In genomic region chr15:90749754-90750153, GRCh38 we compare ENCODE assay signal across 18 cellular contexts. TPM values are rescaled to one million over a fixed set of nuclear protein-coding genes. Genes with fewer than 3 reads are reported as not detected.
DNase-seq lines count a peak whose midpoint lies in the region; ATAC-seq lines count a peak whose summit lies in the region.
"Had no signal": no experiment of that assay in that cellular context is flagged by ENCODE, and none has a peak within 500 bp of the region (broad histone marks: within the 10 kb centered on the region; RNA-seq: fewer than 3 reads in every experiment).

No MANE protein-coding gene starts in this region.

- H3K79me2 ChIP-seq in GM23248 (ENCODE audit: insufficient read depth) = no peaks in the 10 kb centered on the region

- ATAC-seq in activated CD4-positive, alpha-beta T cell treated with anti-CD3 and anti-CD28 coated beads for 36 hours = peak; percentile 84
- ATAC-seq in GM19455 (IDR thresholded peaks at IDR 0.05; ENCODE audit: unreplicated experiment) (peak; percentile 60), memory B cell (ENCODE audit: low read depth) (peak; percentile 77), HG03045 (IDR thresholded peaks at IDR 0.05; ENCODE audit: unreplicated experiment) (no peak), GM18909 (IDR thresholded peaks at IDR 0.05; ENCODE audit: poor library complexity, unreplicated experiment) (no peak)
- ATAC-seq: A549 had no signal

- H3K4me1 ChIP-seq in GM23248 (ENCODE audit: insufficient read depth) = no peaks in the 10 kb centered on the region
- H3K4me1 ChIP-seq: A549, thyroid gland had no signal

- no peak overlapping the region for H3K4me2 ChIP-seq in GM23248 (ENCODE audit: unreplicated experiment)
- H3K4me2 ChIP-seq: A549 had no signal

- DNase-seq in activated CD4-positive, alpha-beta T cell treated with anti-CD3 and anti-CD28 coated beads for 36 hours = peak; percentile 27
- no peak for DNase-seq in activated CD4-positive, alpha-beta T cell treated with anti-CD3 and anti-CD28 coated beads for 1 hour
- DNase-seq in memory B cell (ENCODE audit: low spot score in 2 of 2) = no peak
- DNase-seq in GM23248 = no peak
- DNase-seq: COR-L47; effector CD8-positive, alpha-beta T cell; KG1; NCI-H187; NCI-H82; posterior cingulate gyrus; SHP77 treated with DMSO at 0.1 percent for 48 hours; spleen; thyroid gland had no signal

- in situ Hi-C loops in GM23248 (cut with MboI) = no loop called here

- H3K4me3 ChIP-seq in GM23248 = no peak overlapping the region
- H3K4me3 ChIP-seq: A549, thyroid gland had no signal

- no peaks in the 10 kb centered on the region for H4K20me1 ChIP-seq in GM23248 (ENCODE audit: insufficient read depth)

- peaks cover 28% of the 10 kb centered on the region for H3K4me1 Mint-ChIP-seq in activated CD4-positive, alpha-beta T cell treated with anti-CD3 and anti-CD28 coated beads for 36 hours
- peaks cover 49% of the 10 kb centered on the region for H3K4me1 Mint-ChIP-seq in T-helper 1 cell treated with Interleukin-12 subunit alpha and Interleukin-12 subunit beta and Interleukin-4 antibody, amounts not matched to agents 30 μg/mL and 1 μg/mL, for 36 hours (ENCODE audit: low read depth)
- H3K4me1 Mint-ChIP-seq in memory B cell = peaks cover 8% of the 10 kb centered on the region

- peak overlapping the region; percentile 82 for H3K27ac Mint-ChIP-seq in activated CD4-positive, alpha-beta T cell treated with anti-CD3 and anti-CD28 coated beads for 36 hours
- peak overlapping the region; percentile 78 for H3K27ac Mint-ChIP-seq in T-helper 1 cell treated with Interleukin-12 subunit alpha and Interleukin-12 subunit beta and Interleukin-4 antibody, amounts not matched to agents 30 μg/mL and 1 μg/mL, for 36 hours
- peak overlapping the region; percentile 24 for H3K27ac Mint-ChIP-seq in memory B cell

- H3K9me2 ChIP-seq in GM23248 (ENCODE audit: insufficient read depth) = no peaks in the 10 kb centered on the region

- WGBS in GM23248 (ENCODE audit: low coverage in 1 of 2, low lambda C conversion rate in 2 of 2, missing lambda C conversion rate in 2 of 2), 2 experiments = 94 to 96% methylated on average over 3 of the region's 3 CpGs

- H2AFZ ChIP-seq in GM23248 = no peak overlapping the region

- H3K27ac ChIP-seq in GM23248 = no peak overlapping the region
- H3K27ac ChIP-seq: A549, thyroid gland had no signal

- intact Hi-C loops in activated CD4-positive, alpha-beta T cell treated with anti-CD3 and anti-CD28 coated beads for 36 hours (cut with DNase I, micrococcal nuclease) = no loop called here

- H3K4me3 Mint-ChIP-seq in activated CD4-positive, alpha-beta T cell treated with anti-CD3 and anti-CD28 coated beads for 36 hours = peak overlapping the region; percentile 22
- peak overlapping the region; percentile 45 for H3K4me3 Mint-ChIP-seq in T-helper 1 cell treated with Interleukin-12 subunit alpha and Interleukin-12 subunit beta and Interleukin-4 antibody, amounts not matched to agents 30 μg/mL and 1 μg/mL, for 36 hours
- no peak overlapping the region for H3K4me3 Mint-ChIP-seq in memory B cell

- H3K9me3 ChIP-seq in GM23248 (ENCODE audit: low read depth) = no peaks in the 10 kb centered on the region
- H3K9me3 ChIP-seq: A549, spleen, thyroid gland had no signal

- no peak overlapping the region for H3K9ac ChIP-seq in GM23248

- H3K27me3 Mint-ChIP-seq in activated CD4-positive, alpha-beta T cell treated with anti-CD3 and anti-CD28 coated beads for 36 hours = no peaks in the 10 kb centered on the region
- no peaks in the 10 kb centered on the region for H3K27me3 Mint-ChIP-seq in T-helper 1 cell treated with Interleukin-12 subunit alpha and Interleukin-12 subunit beta and Interleukin-4 antibody, amounts not matched to agents 30 μg/mL and 1 μg/mL, for 36 hours (ENCODE audit: low read depth)
- H3K27me3 Mint-ChIP-seq in memory B cell = no peaks in the 10 kb centered on the region

- H3K27me3 ChIP-seq in GM23248 (replicated peaks; ENCODE audit: insufficient read depth) = no peaks in the 10 kb centered on the region
- H3K27me3 ChIP-seq: spleen, thyroid gland had no signal

- CTCF ChIA-PET in activated CD4-positive, alpha-beta T cell treated with anti-CD3 and anti-CD28 coated beads for 36 hours (lab: Charles Lee) = interaction anchor here (0.8 to 0.9 kb wide), 3 partner anchors 49 to 100 kb away, joined by 3 read pairs; no protein-coding TSS in a partner anchor

- POLR2A ChIA-PET in activated CD4-positive, alpha-beta T cell treated with anti-CD3 and anti-CD28 coated beads for 36 hours (lab: Charles Lee) = no interaction called here

- H3K9me3 Mint-ChIP-seq in activated CD4-positive, alpha-beta T cell treated with anti-CD3 and anti-CD28 coated beads for 36 hours (ENCODE audit: low read depth) = no peaks in the 10 kb centered on the region
- H3K9me3 Mint-ChIP-seq in T-helper 1 cell treated with Interleukin-12 subunit alpha and Interleukin-12 subunit beta and Interleukin-4 antibody, amounts not matched to agents 30 μg/mL and 1 μg/mL, for 36 hours = no peaks in the 10 kb centered on the region
- no peaks in the 10 kb centered on the region for H3K9me3 Mint-ChIP-seq in memory B cell

- H3F3A ChIP-seq in GM23248 (ENCODE audit: insufficient read depth) = no peaks in the 10 kb centered on the region

- H3K36me3 ChIP-seq in GM23248 (ENCODE audit: low read depth) = no peaks in the 10 kb centered on the region
- H3K36me3 ChIP-seq: thyroid gland had no signal

- H3K36me3 Mint-ChIP-seq in activated CD4-positive, alpha-beta T cell treated with anti-CD3 and anti-CD28 coated beads for 36 hours (ENCODE audit: low read depth) = peaks cover 47% of the 10 kb centered on the region
- peaks cover 42% of the 10 kb centered on the region for H3K36me3 Mint-ChIP-seq in T-helper 1 cell treated with Interleukin-12 subunit alpha and Interleukin-12 subunit beta and Interleukin-4 antibody, amounts not matched to agents 30 μg/mL and 1 μg/mL, for 36 hours (ENCODE audit: low read depth)
- peaks cover 10% of the 10 kb centered on the region for H3K36me3 Mint-ChIP-seq in memory B cell

RNA-seq across cellular contexts. Expression of gene BLM, which starts 32.6 kb away (rescaled TPM):
- 10 to 100 TPM; 59.5 to 73.7 TPM for total RNA-seq in activated CD4-positive, alpha-beta T cell treated with anti-CD3 and anti-CD28 coated beads for 36 hours
- total RNA-seq in GM23248 (2014; rRNA removed; shearing (Covaris generic)) = 2.1 and 4.8 TPM in 2 replicates
- polyA plus RNA-seq in GM23248 (2016; fragmentation: Nextera tagmentation; extraction: Ambion mirVana) = 1.9 and 2.1 TPM in 2 replicates

Comparison
In these comparisons a context has a peak if more than half of its experiments do, and no peak if none do; other contexts are left out.
1. ATAC-seq: peak in activated CD4-positive, alpha-beta T cell treated with anti-CD3 and anti-CD28 coated beads for 36 hours (single experiment), GM19455 (single experiment) and memory B cell (single experiment); none in HG03045 (single experiment) and GM18909 (single experiment).
2. H3K27ac Mint-ChIP-seq: peak in every context shown above with its lines; median percentile 82 in activated CD4-positive, alpha-beta T cell treated with anti-CD3 and anti-CD28 coated beads for 36 hours; 78 in T-helper 1 cell treated with Interleukin-12 subunit alpha and Interleukin-12 subunit beta and Interleukin-4 antibody, amounts not matched to agents 30 μg/mL and 1 μg/mL, for 36 hours; 24 in memory B cell.
3. RNA of gene BLM, which starts 32.6 kb away (total RNA-seq): 59.5 to 73.7 TPM in activated CD4-positive, alpha-beta T cell treated with anti-CD3 and anti-CD28 coated beads for 36 hours; 2.1 to 4.8 TPM in GM23248; every median in the first group is over 10 times any median in the second.